In genomic region chr2:177929662-177930522, GRCh38 we compare ENCODE assay signal across 13 cellular contexts.
"Had no signal": no experiment of that assay in that cellular context is flagged by ENCODE, and none has a peak within 500 bp of the region (broad histone marks: within the 10 kb centered on the region; RNA-seq: fewer than 3 reads in every experiment).

No MANE protein-coding gene starts in this region.

- DNase-seq: activated CD4-positive, alpha-beta T cell treated with anti-CD3 and anti-CD28 coated beads, Interleukin-2, amount 10 ng/mL, durations not matched to agents 7 days and 5 days; activated CD8-positive, alpha-beta memory T cell treated with anti-CD3 and anti-CD28 coated beads, Interleukin-2, amount 50 U/mL, for 48 hours; activated gamma-delta T cell; activated T-cell treated with anti-CD3 and anti-CD28 coated beads, Interleukin-2, amount 50 U/mL, for 72 hours; caudate nucleus; left colon; pancreas; sigmoid colon; spleen; stimulated activated naive CD8-positive, alpha-beta T cell treated with anti-CD3 and anti-CD28 coated beads, Interleukin-15, amount 100 ng/mL, for 72 hours; upper lobe of left lung had no signal

- ATAC-seq: activated naive CD4-positive, alpha-beta T cell treated with anti-CD3 and anti-CD28 coated beads, Interleukin-2, amount 50 U/mL, for 72 hours; activated T-cell treated with anti-CD3 and anti-CD28 coated beads, Interleukin-2, amount 50 U/mL, for 72 hours; esophagus mucosa; left colon; pancreas; stimulated activated naive CD8-positive, alpha-beta T cell treated with anti-CD3 and anti-CD28 coated beads, Interleukin-15, amount 100 ng/mL, for 72 hours had no signal
